ENCODE assay signal across 1 cellular context in genomic region chr20:49140411-49140810, GRCh38.
TF ChIP-seq lines count a peak whose summit lies in the region.

No MANE protein-coding gene starts in this region.

TF ChIP-seq in SK-N-SH treated with all-trans-retinoic acid at 6 μM for 48 hours, 23 proteins besides CTCF, POLR2A, EP300 and RAD21 (continued from another document):
- no peak for TF ChIP-seq PATZ1 (CRISPR knock-in tag; IDR thresholded peaks at IDR 0.05; ENCODE audit: borderline replicate concordance)
- no peak for TF ChIP-seq GLIS3 (CRISPR knock-in tag; IDR thresholded peaks at IDR 0.05)
TF ChIP-seq in SK-N-SH treated with all-trans-retinoic acid at 6 μM for 48 hours: peak in this region for 0.
